8 cellular contexts compared by ENCODE assay signal in genomic region chr15:90191795-90192494, GRCh38. TPM values are rescaled to one million over a fixed set of nuclear protein-coding genes. Genes with fewer than 3 reads are reported as not detected.
DNase-seq lines count a peak whose midpoint lies in the region; ATAC-seq and TF ChIP-seq lines count a peak whose summit lies in the region.

No MANE protein-coding gene starts in this region.

- H3K79me1 ChIP-seq in neuronal stem cell (ENCODE audit: low read depth, low read length): peaks cover 2% of the 10 kb centered on the region

- no peak overlapping the region for H3K4me2 ChIP-seq in neuronal stem cell (ENCODE audit: insufficient read depth, low read length, poor library complexity, severe bottlenecking)

- H2BK5ac ChIP-seq in neuronal stem cell (ENCODE audit: low read length): no peak overlapping the region

- WGBS in esophagus muscularis mucosa: 40% methylated on average over 4 of the region's 7 CpGs
- WGBS in neuronal stem cell (ENCODE audit: extremely low coverage in 2 of 2, insufficient read length in 2 of 2, insufficient replicate concordance in 1 of 2), 2 donors: no CpG with 5 or more reads among the region's 7 CpGs

- TF ChIP-seq EP300 in esophagus muscularis mucosa (IDR thresholded peaks at IDR 0.05): no peak

- H3K18ac ChIP-seq in neuronal stem cell (ENCODE audit: low read length): peak overlapping the region; percentile 35

- H3K27me3 ChIP-seq in esophagus muscularis mucosa (no peaks in the 10 kb centered on the region), neuronal stem cell (ENCODE audit: control insufficient read depth in 3 of 3, insufficient read depth in 3 of 3, low read depth in 1 of 3, low read length in 3 of 3) (no peaks in the 10 kb centered on the region)

- no peak overlapping the region for H2BK120ac ChIP-seq in neuronal stem cell (ENCODE audit: low read depth, low read length)

- H3K4me1 ChIP-seq in esophagus muscularis mucosa: peaks cover 46 to 84% (median 79%) of the 10 kb centered on the region in 4 donors
- H3K4me1 ChIP-seq in neuronal stem cell (ENCODE audit: control insufficient read depth in 2 of 2, insufficient read depth in 1 of 2, low read depth in 1 of 2, low read length in 2 of 2): peaks cover 6 to 9% of the 10 kb centered on the region in 2 donors

- H3K9me3 ChIP-seq in esophagus muscularis mucosa: no peaks in the 10 kb centered on the region
- no peaks in the 10 kb centered on the region for H3K9me3 ChIP-seq in neuronal stem cell (replicated peaks in 1 of 2; ENCODE audit: control insufficient read depth in 2 of 2, insufficient read depth in 1 of 2, low read depth in 1 of 2, low read length in 2 of 2)

- H3K36me3 ChIP-seq in esophagus muscularis mucosa (peaks cover 0 to 2% (median 0%) of the 10 kb centered on the region in 4 donors), neuronal stem cell (replicated peaks in 1 of 2; ENCODE audit: control insufficient read depth in 2 of 2, insufficient read depth in 2 of 2, low read length in 2 of 2) (no peaks in the 10 kb centered on the region)

- peak overlapping the region; percentile 65 for H2BK15ac ChIP-seq in neuronal stem cell (ENCODE audit: low read length)

- ATAC-seq in HG02943 (IDR thresholded peaks at IDR 0.05; ENCODE audit: low read depth, unreplicated experiment): peak; percentile 72

- peak overlapping the region; percentile 93 for H2BK12ac ChIP-seq in neuronal stem cell (ENCODE audit: low read length)

- H4K91ac ChIP-seq in neuronal stem cell (ENCODE audit: low read depth, low read length, poor library complexity): no peak overlapping the region

- no peak overlapping the region for H3K14ac ChIP-seq in neuronal stem cell (ENCODE audit: low read length)

- H2AK5ac ChIP-seq in neuronal stem cell (ENCODE audit: low read depth, low read length): peak overlapping the region; percentile 10

- TF ChIP-seq CTCF in esophagus muscularis mucosa (IDR thresholded peaks at IDR 0.05): no peak

- TF ChIP-seq POLR2A in esophagus muscularis mucosa (IDR thresholded peaks at IDR 0.05; ENCODE audit: low read depth): no peak

- peak overlapping the region in 2 of 4 donors; percentile 4 to 9 for H3K4me3 ChIP-seq in esophagus muscularis mucosa
- H3K4me3 ChIP-seq in neuronal stem cell (ENCODE audit: low read length in 2 of 2): peak overlapping the region in 1 of 2 donors; percentile 68

- peak; percentile 68 for DNase-seq in NCI-H748 (lab: John Stamatoyannopoulos, UW; ENCODE audit: unreplicated experiment)
- no peak for DNase-seq in NCI-H748 treated with DMSO at 0.1 percent for 48 hours (lab: John Stamatoyannopoulos, UW)
- DNase-seq in NCI-H2081 treated with DMSO at 0.1 percent for 48 hours (lab: John Stamatoyannopoulos, UW): peak; percentile 72
- DNase-seq in activated CD4-positive, CD25-positive, alpha-beta regulatory T cell treated with anti-CD3 and anti-CD28 coated beads, Interleukin-2, amount 50 U/mL, for 72 hours: peak; percentile 41
- DNase-seq in esophagus muscularis mucosa (ENCODE audit: extremely low spot score): no peak
- no peak for DNase-seq in neuronal stem cell (ENCODE audit: low spot score)
- DNase-seq in DMS114 treated with DMSO at 0.1 percent for 48 hours (lab: John Stamatoyannopoulos, UW; ENCODE audit: unreplicated experiment): no peak

- peak overlapping the region; percentile 72 for H3K9ac ChIP-seq in neuronal stem cell (ENCODE audit: low read depth, low read length, poor library complexity)

- no peak overlapping the region for H4K8ac ChIP-seq in neuronal stem cell (ENCODE audit: low read depth, low read length)

- H3K23ac ChIP-seq in neuronal stem cell (ENCODE audit: low read depth, low read length, poor library complexity): no peak overlapping the region

- H2AFZ ChIP-seq in neuronal stem cell (ENCODE audit: low read length): no peak overlapping the region

- H3K4ac ChIP-seq in neuronal stem cell (ENCODE audit: low read length): no peak overlapping the region

- intact Hi-C loops in esophagus muscularis mucosa (cut with DNase I): no loop called here

- H3K27ac ChIP-seq in esophagus muscularis mucosa (replicated peaks in 1 of 4): peak overlapping the region; percentile 94 to 100 (median 97)
- H3K27ac ChIP-seq in neuronal stem cell (replicated peaks; ENCODE audit: low read length): no peak overlapping the region

RNA-seq across cellular contexts. Expression of gene SEMA4B, which starts 9.2 kb away (rescaled TPM):
- total RNA-seq in esophagus muscularis mucosa: 10 to 100 TPM; 30.7 to 68.3 (median 43.4) TPM
- polyA plus RNA-seq in neuronal stem cell (2013, experiment 1 of 2): 15.2 TPM
- polyA plus RNA-seq in neuronal stem cell (2013, experiment 2 of 2): 15.6 TPM

RNA-seq across cellular contexts. Expression of gene CIB1, which starts 41.8 kb away (rescaled TPM):
- 10 to 100 TPM; 27.2 to 49.0 (median 33.8) TPM for total RNA-seq in esophagus muscularis mucosa
- polyA plus RNA-seq in neuronal stem cell (2013, experiment 1 of 2): 18.7 TPM
- polyA plus RNA-seq in neuronal stem cell (2013, experiment 2 of 2): 18.6 TPM

RNA-seq across cellular contexts. Expression of gene GDPGP1, which starts 42.1 kb away (rescaled TPM):
- total RNA-seq in esophagus muscularis mucosa: 1 to 10 TPM; 3.8 to 7.4 (median 5.3) TPM
- 1.2 TPM for polyA plus RNA-seq in neuronal stem cell (2013, experiment 1 of 2)
- polyA plus RNA-seq in neuronal stem cell (2013, experiment 2 of 2): 1.6 TPM

RNA-seq across cellular contexts. Expression of gene TTLL13, which starts 57.4 kb away (rescaled TPM):
- total RNA-seq in esophagus muscularis mucosa: under 1 TPM in 2 of 4 donors, not detected in 2; 0.32 to 0.42 TPM
- 0.32 TPM for polyA plus RNA-seq in neuronal stem cell (2013, experiment 1 of 2)
- polyA plus RNA-seq in neuronal stem cell (2013, experiment 2 of 2): 0.10 TPM

Comparison
In these comparisons a context has a peak if more than half of its experiments do, and no peak if none do; other contexts are left out.
1. DNase-seq: peak in NCI-H748 (single experiment), NCI-H2081 treated with DMSO at 0.1 percent for 48 hours (single experiment) and activated CD4-positive, CD25-positive, alpha-beta regulatory T cell treated with anti-CD3 and anti-CD28 coated beads, Interleukin-2, amount 50 U/mL, for 72 hours (single experiment); none in NCI-H748 treated with DMSO at 0.1 percent for 48 hours (single experiment), esophagus muscularis mucosa (single experiment), neuronal stem cell (single experiment) and DMS114 treated with DMSO at 0.1 percent for 48 hours (single experiment).